Comparison of ENCODE assay signal across 27 cellular contexts in genomic region chr3:157465741-157466140, GRCh38. TPM values are rescaled to one million over a fixed set of nuclear protein-coding genes. Genes with fewer than 3 reads are reported as not detected.
"Had no signal": no experiment of that assay in that cellular context is flagged by ENCODE, and none has a peak within 500 bp of the region (broad histone marks: within the 10 kb centered on the region; RNA-seq: fewer than 3 reads in every experiment).

No MANE protein-coding gene starts in this region.

- DNase-seq: activated CD4-positive, alpha-beta memory T cell treated with anti-CD3 and anti-CD28 coated beads, Interleukin-2, amount 10 ng/mL, durations not matched to agents 7 days and 5 days; activated CD4-positive, alpha-beta T cell treated with anti-CD3 and anti-CD28 coated beads for 36 hours; activated CD4-positive, alpha-beta T cell treated with anti-CD3 and anti-CD28 coated beads, Interleukin-2, amount 10 ng/mL, durations not matched to agents 7 days and 5 days; activated CD4-positive, alpha-beta T cell treated with anti-CD3 and anti-CD28 coated beads, Interleukin-2, amount 50 U/mL, for 4 hours; activated CD4-positive, CD25-positive, alpha-beta regulatory T cell; activated CD4-positive, CD25-positive, alpha-beta regulatory T cell treated with anti-CD3 and anti-CD28 coated beads, Interleukin-2, amount 50 U/mL, for 72 hours; activated CD8-positive, alpha-beta memory T cell treated with anti-CD3 and anti-CD28 coated beads, Interleukin-2, amount 50 U/mL, for 48 hours; activated effector memory CD4-positive, alpha-beta T cell treated with Interleukin-2 at 50 U/mL for 16 hours; activated gamma-delta T cell treated with Interleukin-2 at 50 U/mL for 16 hours; activated naive CD4-positive, alpha-beta T cell treated with anti-CD3 and anti-CD28 coated beads, Interleukin-2, amount 50 U/mL, for 16 hours; activated naive CD4-positive, alpha-beta T cell treated with Interleukin-2 at 50 U/mL for 16 hours; activated T-cell treated with anti-CD3 and anti-CD28 coated beads for 4 hours; activated T-cell treated with anti-CD3 and anti-CD28 coated beads, Interleukin-2, amount 50 U/mL, for 24 hours; amniotic stem cell; aorta; body of pancreas; caudate nucleus; cortex of kidney; dermis blood vessel endothelial cell; effector CD4-positive, alpha-beta T cell; effector memory CD8-positive, alpha-beta T cell; erythroblast; head of caudate nucleus; T-helper 2 cell had no signal

- H3K27ac ChIP-seq: body of pancreas, esophagus muscularis mucosa had no signal

- H3K4me1 ChIP-seq: body of pancreas, esophagus muscularis mucosa had no signal

- H3K27me3 ChIP-seq: body of pancreas, esophagus muscularis mucosa had no signal

- H3K9me3 ChIP-seq: body of pancreas, esophagus muscularis mucosa had no signal

- H3K36me3 ChIP-seq: esophagus muscularis mucosa had no signal

- H3K4me3 ChIP-seq: body of pancreas, esophagus muscularis mucosa had no signal

- ATAC-seq: activated CD4-positive, alpha-beta T cell treated with anti-CD3 and anti-CD28 coated beads for 36 hours; activated T-helper 17 cell treated with anti-CD3 and anti-CD28 coated beads, Interleukin-2, amount 50 U/mL, for 72 hours; body of pancreas; effector memory CD8-positive, alpha-beta T cell had no signal

RNA-seq across cellular contexts. Expression of gene PTX3, which starts 29.1 kb away (rescaled TPM):
- total RNA-seq: activated CD4-positive, alpha-beta memory T cell treated with anti-CD3 and anti-CD28 coated beads, Interleukin-2, amount 10 ng/mL, durations not matched to agents 7 days and 5 days; T-helper 1 cell treated with Interleukin-12 subunit alpha and Interleukin-12 subunit beta and Interleukin-4 antibody, amounts not matched to agents 30 ng/mL and 1 ng/mL, for 36 hours had no signal

RNA-seq across cellular contexts. Expression of gene VEPH1, which starts 37.5 kb away (rescaled TPM):
- total RNA-seq: activated CD4-positive, alpha-beta memory T cell treated with anti-CD3 and anti-CD28 coated beads, Interleukin-2, amount 10 ng/mL, durations not matched to agents 7 days and 5 days; activated CD4-positive, alpha-beta T cell treated with anti-CD3 and anti-CD28 coated beads for 36 hours; activated CD4-positive, alpha-beta T cell treated with anti-CD3 and anti-CD28 coated beads, Interleukin-2, amount 10 ng/mL, durations not matched to agents 7 days and 5 days; activated T-helper 17 cell treated with anti-CD3 and anti-CD28 coated beads, Interleukin-2, amount 50 U/mL, for 72 hours; T-helper 1 cell treated with Interleukin-12 subunit alpha and Interleukin-12 subunit beta and Interleukin-4 antibody, amounts not matched to agents 30 ng/mL and 1 ng/mL, for 36 hours had no signal
